Comparison of ENCODE assay signal across 18 cellular contexts in the genomic region with DNA sequence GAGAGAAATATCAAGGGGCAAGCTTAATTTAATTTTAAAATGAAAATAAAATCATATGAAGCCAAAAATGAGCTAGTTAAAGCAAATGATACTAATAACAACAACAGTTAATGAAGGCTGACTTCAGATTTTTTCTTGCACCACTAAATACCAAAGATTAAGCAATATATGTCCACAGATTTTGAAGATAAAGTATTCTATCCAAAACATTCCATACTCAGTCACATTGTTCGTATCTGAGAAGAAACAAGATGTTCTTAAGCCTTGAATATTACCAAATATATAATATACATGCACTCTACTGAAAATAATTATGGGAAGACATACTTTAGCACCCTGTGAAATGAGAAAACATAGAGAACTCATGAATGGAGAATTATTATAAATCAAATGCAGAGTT.
A peak's percentile ranks its signal among the peaks of the same experiment; 100 is the strongest.
DNase-seq lines count a peak whose midpoint lies in the region; FAIRE-seq and TF ChIP-seq lines count a peak whose summit lies in the region.
"Had no signal": no experiment of that assay in that cellular context is flagged by ENCODE, and none has a peak within 500 bp of the region (broad histone marks: within the 10 kb centered on the region; RNA-seq: fewer than 3 reads in every experiment).

No MANE protein-coding gene starts in this region.

- H3K4me3 ChIP-seq in cardiac fibroblast (replicated peaks in 1 of 2; ENCODE audit: low read depth in 2 of 2, low read length in 2 of 2) = no peak overlapping the region
- H3K4me3 ChIP-seq in fibroblast of pulmonary artery (replicated peaks; ENCODE audit: low read depth, low read length) = no peak overlapping the region
- H3K4me3 ChIP-seq in kidney (ENCODE audit: low read length in 2 of 2) = no peak overlapping the region
- H3K4me3 ChIP-seq: GM23248, HAP-1 had no signal

- no peaks in the 10 kb centered on the region for H3K4me1 ChIP-seq in kidney (ENCODE audit: control insufficient read depth in 1 of 2, insufficient read depth in 1 of 2, low read depth in 1 of 2, low read length in 2 of 2)
- H3K4me1 ChIP-seq: BE2C, HAP-1 had no signal

- H3K36me3 ChIP-seq in kidney (ENCODE audit: control insufficient read depth in 1 of 2, insufficient read depth in 2 of 2, low read length in 2 of 2) = no peaks in the 10 kb centered on the region
- H3K36me3 ChIP-seq: BE2C, HAP-1 had no signal

- H3K27ac ChIP-seq in kidney (ENCODE audit: low read depth in 2 of 2, low read length in 2 of 2) = no peak overlapping the region
- H3K27ac ChIP-seq: GM23248 had no signal

- no peaks in the 10 kb centered on the region for H3K9me3 ChIP-seq in kidney (ENCODE audit: control insufficient read depth in 1 of 2, low read length in 2 of 2)
- H3K9me3 ChIP-seq: BE2C, HAP-1 had no signal

- intact Hi-C loops in kidney (cut with DNase I) = no loop called here

- TF ChIP-seq CTCF in cardiac fibroblast (IDR thresholded peaks at IDR 0.05; ENCODE audit: low read depth, low read length) (no peak), fibroblast of pulmonary artery (IDR thresholded peaks at IDR 0.05; ENCODE audit: low read length, missing control alignments) (no peak), kidney (IDR thresholded peaks at IDR 0.05; ENCODE audit: borderline replicate concordance, extremely low read depth, insufficient read depth) (no peak)

- peak; percentile 17 to 26 for DNase-seq in cardiac fibroblast (ENCODE audit: low read depth in 2 of 2)
- peak; percentile 14 for DNase-seq in fibroblast of pulmonary artery (ENCODE audit: low read depth)
- no peak for DNase-seq in kidney
- DNase-seq in ecto neural progenitor cell (ENCODE audit: low spot score) = no peak
- no peak for DNase-seq in activated CD4-positive, alpha-beta T cell treated with anti-CD3 and anti-CD28 coated beads for 1 hour
- DNase-seq in frontal cortex (ENCODE audit: low spot score in 2 of 2) = no peak
- no peak for DNase-seq in GF-D8 (lab: John Stamatoyannopoulos, UW)
- DNase-seq: ACHN; BE2C; C1 segment of cervical spinal cord; CD4-positive, CD25-positive, alpha-beta regulatory T cell; CD8-positive, alpha-beta memory T cell; COR-L47; GM23248 had no signal

- no peak overlapping the region for H3K9ac ChIP-seq in kidney (ENCODE audit: low read length in 2 of 2)
- H3K9ac ChIP-seq: GM23248 had no signal

- peak; percentile 57 for FAIRE-seq in kidney (lab: Jason Lieb, UNC)
- no peak for FAIRE-seq in frontal cortex (lab: Jason Lieb, UNC)
- FAIRE-seq: A204.1, G401.6, HepG2 had no signal

Comparison
In these comparisons a context has a peak if more than half of its experiments do, and no peak if none do; other contexts are left out.
1. DNase-seq: peak in cardiac fibroblast (2 of 2) and fibroblast of pulmonary artery (single experiment); none in kidney (single experiment), ecto neural progenitor cell (single experiment), activated CD4-positive, alpha-beta T cell treated with anti-CD3 and anti-CD28 coated beads for 1 hour (single experiment), frontal cortex (0 of 2) and GF-D8 (single experiment).